ENCODE assay signal across 11 cellular contexts in genomic region chr1:19454265-19455198, GRCh38. TPM values are rescaled to one million over a fixed set of nuclear protein-coding genes. Genes with fewer than 3 reads are reported as not detected.
A peak's percentile ranks its signal among the peaks of the same experiment; 100 is the strongest.
DNase-seq lines count a peak whose midpoint lies in the region; ATAC-seq and TF ChIP-seq lines count a peak whose summit lies in the region.
"Had no signal": no experiment of that assay in that cellular context is flagged by ENCODE, and none has a peak within 500 bp of the region (broad histone marks: within the 10 kb centered on the region; RNA-seq: fewer than 3 reads in every experiment).

No MANE protein-coding gene starts in this region.

- peaks cover 100% of the 10 kb centered on the region for H3K79me2 ChIP-seq in GM23338 (replicated peaks; ENCODE audit: insufficient read depth)

- no peaks in the 10 kb centered on the region for H3K36me3 Mint-ChIP-seq in GM23338 (ENCODE audit: low read depth)
- H3K36me3 Mint-ChIP-seq in activated T-helper 1 cell treated with anti-CD3 and anti-CD28 coated beads, Interleukin-12 subunit alpha, Interleukin-12 subunit beta, Interleukin-2, Interleukin-4 antibody, amounts not matched to agents 30 ng/mL and 10 ng/mL and 1 ng/mL, durations not matched to agents 14 hours and 24 hours and 36 hours (ENCODE audit: low read depth): peaks cover 11% of the 10 kb centered on the region

- H3K4me2 ChIP-seq in GM23338: peak overlapping the region; percentile 60

- no peaks in the 10 kb centered on the region for H3K9me3 Mint-ChIP-seq in GM23338
- no peaks in the 10 kb centered on the region for H3K9me3 Mint-ChIP-seq in activated T-helper 1 cell treated with anti-CD3 and anti-CD28 coated beads, Interleukin-12 subunit alpha, Interleukin-12 subunit beta, Interleukin-2, Interleukin-4 antibody, amounts not matched to agents 30 ng/mL and 10 ng/mL and 1 ng/mL, durations not matched to agents 14 hours and 24 hours and 36 hours

- no peak overlapping the region for H2AFZ ChIP-seq in GM23338

- no peaks in the 10 kb centered on the region for H3K9me3 ChIP-seq in spleen

- H3K27me3 ChIP-seq in GM23338 (ENCODE audit: insufficient read depth) (no peaks in the 10 kb centered on the region), spleen (replicated peaks in 1 of 7) (no peaks in the 10 kb centered on the region)

- intact Hi-C loops in activated T-helper 1 cell treated with anti-CD3 and anti-CD28 coated beads, Interleukin-12 subunit alpha, Interleukin-12 subunit beta, Interleukin-2, Interleukin-4 antibody, amounts not matched to agents 30 ng/mL and 10 ng/mL and 1 ng/mL, durations not matched to agents 14 hours and 24 hours and 36 hours (cut with micrococcal nuclease): no loop called here
- intact Hi-C loops in spleen (cut with DNase I; ENCODE audit: low total_unique reads): no loop called here

- peak; percentile 32 for ATAC-seq in GM23338
- no peak for ATAC-seq in GM18502 (IDR thresholded peaks at IDR 0.05; ENCODE audit: poor library complexity, unreplicated experiment)
- ATAC-seq in HG02981 (IDR thresholded peaks at IDR 0.05; ENCODE audit: unreplicated experiment): no peak

- H3F3A ChIP-seq in GM23338 (replicated peaks; ENCODE audit: low read depth): no peaks in the 10 kb centered on the region

- H3K36me3 ChIP-seq in GM23338 (ENCODE audit: insufficient read depth) (no peaks in the 10 kb centered on the region), spleen (no peaks in the 10 kb centered on the region)

- peaks cover 96% of the 10 kb centered on the region for H4K20me1 ChIP-seq in GM23338 (replicated peaks; ENCODE audit: insufficient read depth)

- H3K4me1 ChIP-seq in GM23338 (ENCODE audit: insufficient read depth) (peaks cover 61% of the 10 kb centered on the region), spleen (peaks cover 69 to 100% (median 93%) of the 10 kb centered on the region in 6 donors)

- H3K4me1 Mint-ChIP-seq in GM23338: peaks cover 76% of the 10 kb centered on the region
- peaks cover 85% of the 10 kb centered on the region for H3K4me1 Mint-ChIP-seq in activated T-helper 1 cell treated with anti-CD3 and anti-CD28 coated beads, Interleukin-12 subunit alpha, Interleukin-12 subunit beta, Interleukin-2, Interleukin-4 antibody, amounts not matched to agents 30 ng/mL and 10 ng/mL and 1 ng/mL, durations not matched to agents 14 hours and 24 hours and 36 hours (ENCODE audit: low read depth)

- H3K9me2 ChIP-seq in GM23338 (ENCODE audit: insufficient read depth): no peaks in the 10 kb centered on the region

- peak overlapping the region; percentile 36; the same call in 1 of the 2 replicates for H3K27ac Mint-ChIP-seq in GM23338
- H3K27ac Mint-ChIP-seq in activated T-helper 1 cell treated with anti-CD3 and anti-CD28 coated beads, Interleukin-12 subunit alpha, Interleukin-12 subunit beta, Interleukin-2, Interleukin-4 antibody, amounts not matched to agents 30 ng/mL and 10 ng/mL and 1 ng/mL, durations not matched to agents 14 hours and 24 hours and 36 hours: peak overlapping the region; percentile 69

- H3K27me3 Mint-ChIP-seq in GM23338 (ENCODE audit: insufficient read depth, low read depth, poor library complexity): peaks cover 7% of the 10 kb centered on the region
- no peaks in the 10 kb centered on the region for H3K27me3 Mint-ChIP-seq in activated T-helper 1 cell treated with anti-CD3 and anti-CD28 coated beads, Interleukin-12 subunit alpha, Interleukin-12 subunit beta, Interleukin-2, Interleukin-4 antibody, amounts not matched to agents 30 ng/mL and 10 ng/mL and 1 ng/mL, durations not matched to agents 14 hours and 24 hours and 36 hours (ENCODE audit: insufficient read depth)

- 0 out of 2 replicates have a peak overlapping the region, but pooled peaks have one; percentile 33 for H3K27ac ChIP-seq in GM23338 (ENCODE audit: low read depth)
- H3K27ac ChIP-seq in spleen: peak overlapping the region; percentile 15 to 79 (median 62)

- 22 to 35% (median 26%) methylated on average over 13 of the region's 13 CpGs for WGBS in spleen, 5 donors

- no peak overlapping the region for H3K4me3 ChIP-seq in GM23338
- H3K4me3 ChIP-seq in spleen: peak overlapping the region in 1 of 8 donors; percentile 12

- DNase-seq in GM23338 (ENCODE audit: low spot score): no peak
- no peak for DNase-seq in activated T-helper 1 cell treated with anti-CD3 and anti-CD28 coated beads, Interleukin-12 subunit alpha, Interleukin-12 subunit beta, Interleukin-2, Interleukin-4 antibody, amounts not matched to agents 30 ng/mL and 10 ng/mL and 1 ng/mL, durations not matched to agents 14 hours and 24 hours and 36 hours (ENCODE audit: low spot score)
- DNase-seq in islet precursor cell: peak; percentile 66
- DNase-seq in spleen: no peak
- no peak for DNase-seq in NCI-H2081 (lab: John Stamatoyannopoulos, UW)
- no peak for DNase-seq in glomerular visceral epithelial cell (ENCODE audit: extremely low spot score)
- DNase-seq: activated CD8-positive, alpha-beta memory T cell treated with anti-CD3 and anti-CD28 coated beads, Interleukin-2, amount 50 U/mL, for 48 hours; NCI-H82; stimulated activated CD4-positive, alpha-beta T cell treated with anti-CD3 and anti-CD28 coated beads, Interleukin-15, amount 100 ng/mL, for 24 hours had no signal

- TF ChIP-seq POLR2A in spleen (IDR thresholded peaks at IDR 0.05): no peak

- TF ChIP-seq CTCF in GM23338 (conservative IDR thresholded peaks at IDR 0.05; ENCODE audit: low read depth in 2 of 2) (no peak), spleen (IDR thresholded peaks at IDR 0.05 in 8 of 11, conservative IDR thresholded peaks at IDR 0.05 in 3 of 11) (no peak)

- H3K4me3 Mint-ChIP-seq in GM23338: peak overlapping the region; percentile 25; the same call in 1 of the 3 replicates
- H3K4me3 Mint-ChIP-seq in activated T-helper 1 cell treated with anti-CD3 and anti-CD28 coated beads, Interleukin-12 subunit alpha, Interleukin-12 subunit beta, Interleukin-2, Interleukin-4 antibody, amounts not matched to agents 30 ng/mL and 10 ng/mL and 1 ng/mL, durations not matched to agents 14 hours and 24 hours and 36 hours: peak overlapping the region; percentile 21

TF ChIP-seq in GM23338, 12 proteins besides CTCF, POLR2A, EP300 and RAD21 (continues in another document):
- TF ChIP-seq ZNF331 (CRISPR knock-in tag; IDR thresholded peaks at IDR 0.05; ENCODE audit: low read depth) (no peak), JUNB (IDR thresholded peaks at IDR 0.05; ENCODE audit: unreplicated experiment) (no peak), REST (IDR thresholded peaks at IDR 0.05; ENCODE audit: unreplicated experiment) (no peak), STAT1 (IDR thresholded peaks at IDR 0.05; ENCODE audit: unreplicated experiment) (no peak), EZH2 (IDR thresholded peaks at IDR 0.05; ENCODE audit: low read depth, unreplicated experiment) (no peak), ETS1 (IDR thresholded peaks at IDR 0.05) (no peak)

RNA-seq across cellular contexts. Expression of gene CAPZB, which starts 30.8 kb away (rescaled TPM):
- 183 and 195 TPM in 2 replicates for total RNA-seq in GM23338 (2014; rRNA removed; shearing (Covaris generic))
- polyA plus RNA-seq in GM23338 (2016; fragmentation: Nextera tagmentation; extraction: Ambion mirVana) (320 and 348 TPM in 2 replicates), spleen (100 to 1,000 TPM; 221 to 281 (median 274) TPM)
- 317 and 323 TPM in 2 replicates for total RNA-seq in activated T-helper 1 cell treated with anti-CD3 and anti-CD28 coated beads, Interleukin-12 subunit alpha, Interleukin-12 subunit beta, Interleukin-2, Interleukin-4 antibody, amounts not matched to agents 30 ng/mL and 10 ng/mL and 1 ng/mL, durations not matched to agents 14 hours and 24 hours and 36 hours
- total RNA-seq in spleen: 100 to 1,000 TPM; 139 to 386 (median 302) TPM
